ENCODE assay signal across 1 cellular context in genomic region chr17:48241131-48241591, GRCh38.
A peak's percentile ranks its signal among the peaks of the same experiment; 100 is the strongest.
TF ChIP-seq lines count a peak whose summit lies in the region.

No MANE protein-coding gene starts in this region.

TF ChIP-seq in K562, 482 proteins besides CTCF, POLR2A, EP300 and RAD21 (continued from another document and continues in another):
- TF ChIP-seq JUNB (CRISPR knock-in tag; conservative IDR thresholded peaks at IDR 0.05) (no peak), MXI1 (IDR thresholded peaks at IDR 0.05; ENCODE audit: low read depth, low read length) (no peak), ZNF449 (CRISPR knock-in tag; IDR thresholded peaks at IDR 0.05) (no peak), ASH1L (IDR thresholded peaks at IDR 0.05; ENCODE audit: borderline replicate concordance, low read depth, partially characterized antibody) (no peak), ARNT (IDR thresholded peaks at IDR 0.05) (no peak), SIN3A (IDR thresholded peaks at IDR 0.05; ENCODE audit: borderline replicate concordance in 2 of 2, control insufficient read depth in 1 of 2, low read depth in 2 of 2, low read length in 2 of 2) (no peak), ZFP36 (IDR thresholded peaks at IDR 0.05; ENCODE audit: low read depth, low read length, partially characterized antibody) (no peak), ZNF764 (CRISPR knock-in tag; IDR thresholded peaks at IDR 0.05; ENCODE audit: low read depth) (no peak), PML (IDR thresholded peaks at IDR 0.05; ENCODE audit: low read length) (no peak), CGGBP1 (CRISPR knock-in tag; IDR thresholded peaks at IDR 0.05) (no peak), NCOA4 (IDR thresholded peaks at IDR 0.05; ENCODE audit: partially characterized antibody) (no peak), U2AF1 (optimal IDR thresholded peaks at IDR 0.05; ENCODE audit: low read depth, low read length) (no peak), E2F3 (CRISPR knock-in tag; IDR thresholded peaks at IDR 0.05) (no peak), ZNF324 (CRISPR knock-in tag; IDR thresholded peaks at IDR 0.05) (no peak), EP400 (IDR thresholded peaks at IDR 0.05) (0 out of 2 replicates have a peak, but pooled peaks have one; percentile 2), DLX4 (CRISPR knock-in tag; IDR thresholded peaks at IDR 0.05) (no peak), NR3C1 (CRISPR knock-in tag; IDR thresholded peaks at IDR 0.05) (no peak), HMGXB4 (CRISPR knock-in tag; IDR thresholded peaks at IDR 0.05) (no peak), GABPA (tag; conservative IDR thresholded peaks at IDR 0.05; ENCODE audit: low read depth) (peak; percentile 71), ZNF143 (CRISPR knock-in tag; IDR thresholded peaks at IDR 0.05) (no peak), ZBTB2 (IDR thresholded peaks at IDR 0.05) (no peak), ZNF282 (CRISPR knock-in tag; IDR thresholded peaks at IDR 0.05) (no peak), BRD4 (IDR thresholded peaks at IDR 0.05) (no peak), CREB3L1 (IDR thresholded peaks at IDR 0.05; ENCODE audit: borderline replicate concordance, low read depth) (no peak), ARHGAP35 (IDR thresholded peaks at IDR 0.05; ENCODE audit: partially characterized antibody) (no peak), MYNN (IDR thresholded peaks at IDR 0.05) (no peak), MYNN (CRISPR knock-in tag; IDR thresholded peaks at IDR 0.05) (no peak), ELF1 (tag; IDR thresholded peaks at IDR 0.05) (no peak; the same call in none of the 2 replicates), MBD1 (CRISPR knock-in tag; IDR thresholded peaks at IDR 0.05) (no peak), NKRF (IDR thresholded peaks at IDR 0.05; ENCODE audit: borderline replicate concordance) (no peak), SFPQ (IDR thresholded peaks at IDR 0.05; ENCODE audit: low read depth, low read length) (no peak), POLR2B (IDR thresholded peaks at IDR 0.05; ENCODE audit: low read depth, partially characterized antibody) (no peak), SREBF1 (IDR thresholded peaks at IDR 0.05; ENCODE audit: borderline replicate concordance, low read depth, low read length) (no peak), SLC30A9 (CRISPR knock-in tag; IDR thresholded peaks at IDR 0.05) (no peak), KDM2B (CRISPR knock-in tag; IDR thresholded peaks at IDR 0.05) (no peak), USF1 (CRISPR knock-in tag; IDR thresholded peaks at IDR 0.05) (no peak), TEAD1 (CRISPR knock-in tag; IDR thresholded peaks at IDR 0.05) (0 out of 4 replicates have a peak, but pooled peaks of 1 of the 2 experiments have one; percentile 1), ZEB2 (IDR thresholded peaks at IDR 0.05) (no peak), CEBPB (tag; IDR thresholded peaks at IDR 0.05) (no peak), CBX3 (IDR thresholded peaks at IDR 0.05; ENCODE audit: borderline replicate concordance in 1 of 2, low read length in 2 of 2) (no peak), ZNF311 (CRISPR knock-in tag; IDR thresholded peaks at IDR 0.05) (peak; percentile 61; the same call in 1 of the 2 replicates), BCLAF1 (IDR thresholded peaks at IDR 0.05; ENCODE audit: borderline replicate concordance in 1 of 2, control insufficient read depth in 1 of 2, low read depth in 2 of 2, low read length in 1 of 2) (no peak), CHAMP1 (IDR thresholded peaks at IDR 0.05) (no peak), CBFA2T3 (IDR thresholded peaks at IDR 0.05) (peak; percentile 34), RAD51 (IDR thresholded peaks at IDR 0.05; ENCODE audit: borderline replicate concordance, low read depth) (no peak), SRF (CRISPR knock-in tag; IDR thresholded peaks at IDR 0.05) (no peak), CHCHD3 (CRISPR knock-in tag; IDR thresholded peaks at IDR 0.05) (no peak), SOX6 (IDR thresholded peaks at IDR 0.05) (no peak)
